In the genomic region with DNA sequence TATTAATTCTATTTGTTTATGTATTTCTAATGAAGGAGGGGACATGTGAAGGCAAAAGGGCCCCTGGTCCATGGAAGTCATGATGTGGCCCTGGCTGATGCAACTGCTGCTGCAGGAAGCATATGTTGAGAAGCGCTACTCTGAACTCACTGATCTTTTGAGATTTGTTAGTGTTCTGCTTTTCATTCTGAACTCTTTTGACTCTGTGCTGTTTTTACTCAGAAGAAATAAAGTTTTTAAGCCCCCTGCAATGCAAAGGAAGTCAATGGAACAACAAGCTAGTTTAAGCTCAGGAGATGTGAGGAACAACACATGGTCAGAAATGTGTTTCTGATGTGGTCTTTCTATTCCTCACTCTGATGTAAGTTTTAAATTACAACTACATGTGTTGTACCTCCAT, we compare ENCODE assay signal across 21 cellular contexts.
DNase-seq lines count a peak whose midpoint lies in the region; ATAC-seq and TF ChIP-seq lines count a peak whose summit lies in the region.
"Had no signal": no experiment of that assay in that cellular context is flagged by ENCODE, and none has a peak within 500 bp of the region (broad histone marks: within the 10 kb centered on the region; RNA-seq: fewer than 3 reads in every experiment).

No MANE protein-coding gene starts in this region.

- H2AK5ac ChIP-seq in neuronal stem cell (ENCODE audit: low read depth, low read length): no peak overlapping the region

- no peak overlapping the region for H3K4me2 ChIP-seq in neuronal stem cell (ENCODE audit: insufficient read depth, low read length, poor library complexity, severe bottlenecking)

- no peak overlapping the region for H2BK5ac ChIP-seq in neuronal stem cell (ENCODE audit: low read length)

- ATAC-seq in activated CD4-positive, alpha-beta T cell treated with anti-CD3 and anti-CD28 coated beads for 36 hours: peak; percentile 68
- peak; percentile 43 for ATAC-seq in CD4-positive, alpha-beta T cell (ENCODE audit: poor library complexity)
- peak in 1 of 2 donors; percentile 59 for ATAC-seq in activated naive CD4-positive, alpha-beta T cell treated with anti-CD3 and anti-CD28 coated beads, Interleukin-2, amount 50 U/mL, for 72 hours
- ATAC-seq in HG02938 (IDR thresholded peaks at IDR 0.05; ENCODE audit: unreplicated experiment): no peak
- ATAC-seq: body of pancreas; Panc1; sciatic nerve; stimulated activated memory B cell treated with anti-CD40 and anti-IgM and Interleukin-4, amounts not matched to agents 10 μg/mL and 1 μg/mL and 100 μg/mL, for 72 hours had no signal

- H3K27me3 Mint-ChIP-seq in activated CD4-positive, alpha-beta T cell treated with anti-CD3 and anti-CD28 coated beads for 36 hours: no peaks in the 10 kb centered on the region
- no peaks in the 10 kb centered on the region for H3K27me3 Mint-ChIP-seq in CD4-positive, alpha-beta T cell
- H3K27me3 Mint-ChIP-seq: stimulated activated memory B cell treated with anti-CD40 and anti-IgM and Interleukin-4, amounts not matched to agents 10 μg/mL and 1 μg/mL and 100 μg/mL, for 72 hours had no signal

- H3K9ac ChIP-seq in neuronal stem cell (ENCODE audit: low read depth, low read length, poor library complexity): no peak overlapping the region

- no peaks in the 10 kb centered on the region for H3K79me1 ChIP-seq in neuronal stem cell (ENCODE audit: low read depth, low read length)

- WGBS in neuronal stem cell (ENCODE audit: extremely low coverage in 2 of 2, insufficient read length in 2 of 2, insufficient replicate concordance in 1 of 2), 2 donors: no CpG with 5 or more reads among the region's 1 CpG

- POLR2A ChIA-PET in activated CD4-positive, alpha-beta T cell treated with anti-CD3 and anti-CD28 coated beads for 36 hours (lab: Charles Lee): interaction anchor here (0.6 kb wide), 1 partner anchor 279 kb away, joined by 9 read pairs; no protein-coding TSS in a partner anchor
- POLR2A ChIA-PET in CD4-positive, alpha-beta T cell (lab: Charles Lee): interaction anchor here (0.6 to 2.3 kb wide), 4 partner anchors 10 to 189 kb away, joined by 3 to 21 read pairs (median 4); a partner anchor contains a TSS

- DNase-seq in activated CD4-positive, alpha-beta T cell treated with anti-CD3 and anti-CD28 coated beads for 36 hours: peak; percentile 55
- DNase-seq in activated CD4-positive, alpha-beta T cell treated with anti-CD3 and anti-CD28 coated beads, Interleukin-2, amount 50 U/mL, for 48 hours: no peak
- no peak for DNase-seq in CD4-positive, alpha-beta T cell
- DNase-seq in activated naive CD4-positive, alpha-beta T cell treated with anti-CD3 and anti-CD28 coated beads, Interleukin-2, amount 50 U/mL, for 72 hours (ENCODE audit: low spot score in 2 of 2): no peak
- DNase-seq in neuronal stem cell (ENCODE audit: low spot score): no peak
- DNase-seq in HPDE6-E6E7 (ENCODE audit: extremely low spot score): no peak
- DNase-seq in NCI-H128 (lab: John Stamatoyannopoulos, UW; ENCODE audit: unreplicated experiment): no peak
- DNase-seq: Caco-2, EL, foreskin melanocyte, HFFc6, hippocampal formation, NCI-H1694 treated with DMSO at 0.1 percent for 48 hours, NCI-H2227 treated with DMSO at 0.1 percent for 48 hours, nephron progenitor cell, thyroid gland had no signal

- H3K4me1 ChIP-seq in neuronal stem cell (ENCODE audit: control insufficient read depth in 2 of 2, insufficient read depth in 1 of 2, low read depth in 1 of 2, low read length in 2 of 2): no peaks in the 10 kb centered on the region
- H3K4me1 ChIP-seq: body of pancreas, Caco-2, thyroid gland had no signal

- no peak overlapping the region for H3K18ac ChIP-seq in neuronal stem cell (ENCODE audit: low read length)

- H3K23ac ChIP-seq in neuronal stem cell (ENCODE audit: low read depth, low read length, poor library complexity): no peak overlapping the region

- CTCF ChIA-PET in activated CD4-positive, alpha-beta T cell treated with anti-CD3 and anti-CD28 coated beads for 36 hours (lab: Charles Lee): interaction anchor here (0.7 kb wide), 1 partner anchor 10 kb away, joined by 3 read pairs; no protein-coding TSS in a partner anchor
- CTCF ChIA-PET in CD4-positive, alpha-beta T cell (lab: Charles Lee): no interaction called here

- no peak overlapping the region for H3K4me3 ChIP-seq in neuronal stem cell (ENCODE audit: low read length in 2 of 2)
- H3K4me3 ChIP-seq: body of pancreas, thyroid gland had no signal

- H3K36me3 Mint-ChIP-seq in activated CD4-positive, alpha-beta T cell treated with anti-CD3 and anti-CD28 coated beads for 36 hours (ENCODE audit: low read depth): no peaks in the 10 kb centered on the region
- no peaks in the 10 kb centered on the region for H3K36me3 Mint-ChIP-seq in CD4-positive, alpha-beta T cell (ENCODE audit: low read depth)
- peaks cover 0 to 6% of the 10 kb centered on the region in 2 donors for H3K36me3 Mint-ChIP-seq in activated naive CD4-positive, alpha-beta T cell treated with anti-CD3 and anti-CD28 coated beads, Interleukin-2, amount 50 U/mL, for 72 hours
- H3K36me3 Mint-ChIP-seq: stimulated activated memory B cell treated with anti-CD40 and anti-IgM and Interleukin-4, amounts not matched to agents 10 μg/mL and 1 μg/mL and 100 μg/mL, for 72 hours had no signal

- H3K9me3 Mint-ChIP-seq in activated CD4-positive, alpha-beta T cell treated with anti-CD3 and anti-CD28 coated beads for 36 hours (ENCODE audit: low read depth): no peaks in the 10 kb centered on the region
- no peaks in the 10 kb centered on the region for H3K9me3 Mint-ChIP-seq in CD4-positive, alpha-beta T cell
- peaks cover 0 to 5% of the 10 kb centered on the region in 2 donors for H3K9me3 Mint-ChIP-seq in activated naive CD4-positive, alpha-beta T cell treated with anti-CD3 and anti-CD28 coated beads, Interleukin-2, amount 50 U/mL, for 72 hours
- H3K9me3 Mint-ChIP-seq: HFFc6; nephron progenitor cell; stimulated activated memory B cell treated with anti-CD40 and anti-IgM and Interleukin-4, amounts not matched to agents 10 μg/mL and 1 μg/mL and 100 μg/mL, for 72 hours had no signal

- no peak overlapping the region for H4K91ac ChIP-seq in neuronal stem cell (ENCODE audit: low read depth, low read length, poor library complexity)

- no peak overlapping the region for H3K4ac ChIP-seq in neuronal stem cell (ENCODE audit: low read length)

- no peak overlapping the region for H2BK12ac ChIP-seq in neuronal stem cell (ENCODE audit: low read length)

- no peak overlapping the region for H4K8ac ChIP-seq in neuronal stem cell (ENCODE audit: low read depth, low read length)

- no peak for TF ChIP-seq CTCF in CD4-positive, alpha-beta T cell (IDR thresholded peaks at IDR 0.05)

- peaks cover 20% of the 10 kb centered on the region for H3K4me1 Mint-ChIP-seq in activated CD4-positive, alpha-beta T cell treated with anti-CD3 and anti-CD28 coated beads for 36 hours
- H3K4me1 Mint-ChIP-seq in CD4-positive, alpha-beta T cell (ENCODE audit: low read depth): peaks cover 40% of the 10 kb centered on the region
- H3K4me1 Mint-ChIP-seq: nephron progenitor cell had no signal

- intact Hi-C loops in activated CD4-positive, alpha-beta T cell treated with anti-CD3 and anti-CD28 coated beads for 36 hours (cut with DNase I, micrococcal nuclease): no loop called here
- intact Hi-C loops in CD4-positive, alpha-beta T cell (cut with DNase I, micrococcal nuclease): no loop called here

- no peak overlapping the region for H2BK120ac ChIP-seq in neuronal stem cell (ENCODE audit: low read depth, low read length)

- no peak overlapping the region for H3K14ac ChIP-seq in neuronal stem cell (ENCODE audit: low read length)

- no peaks in the 10 kb centered on the region for H3K9me3 ChIP-seq in CD4-positive, alpha-beta T cell (ENCODE audit: control insufficient read depth, low read length)
- no peaks in the 10 kb centered on the region for H3K9me3 ChIP-seq in neuronal stem cell (replicated peaks in 1 of 2; ENCODE audit: control insufficient read depth in 2 of 2, insufficient read depth in 1 of 2, low read depth in 1 of 2, low read length in 2 of 2)
- H3K9me3 ChIP-seq: body of pancreas, Caco-2, thyroid gland had no signal

- no peak overlapping the region for H2BK15ac ChIP-seq in neuronal stem cell (ENCODE audit: low read length)

- H3K27me3 ChIP-seq in CD4-positive, alpha-beta T cell (ENCODE audit: control insufficient read depth, insufficient read depth, low read length): no peaks in the 10 kb centered on the region
- no peaks in the 10 kb centered on the region for H3K27me3 ChIP-seq in neuronal stem cell (ENCODE audit: control insufficient read depth in 3 of 3, insufficient read depth in 3 of 3, low read depth in 1 of 3, low read length in 3 of 3)
- H3K27me3 ChIP-seq: body of pancreas, thyroid gland had no signal

- no peak overlapping the region for H3K27ac ChIP-seq in CD4-positive, alpha-beta T cell (ENCODE audit: low read depth, low read length)
- H3K27ac ChIP-seq in neuronal stem cell (replicated peaks; ENCODE audit: low read length): no peak overlapping the region
- H3K27ac ChIP-seq: thyroid gland had no signal

- H3K4me3 Mint-ChIP-seq in activated CD4-positive, alpha-beta T cell treated with anti-CD3 and anti-CD28 coated beads for 36 hours: no peak overlapping the region
- H3K4me3 Mint-ChIP-seq in CD4-positive, alpha-beta T cell: peak overlapping the region; percentile 18
- H3K4me3 Mint-ChIP-seq: HFFc6; nephron progenitor cell; stimulated activated memory B cell treated with anti-CD40 and anti-IgM and Interleukin-4, amounts not matched to agents 10 μg/mL and 1 μg/mL and 100 μg/mL, for 72 hours had no signal

- peak overlapping the region; percentile 61 for H2AFZ ChIP-seq in neuronal stem cell (ENCODE audit: low read length)

- peak overlapping the region; percentile 84 for H3K27ac Mint-ChIP-seq in activated CD4-positive, alpha-beta T cell treated with anti-CD3 and anti-CD28 coated beads for 36 hours
- peak overlapping the region; percentile 76 for H3K27ac Mint-ChIP-seq in CD4-positive, alpha-beta T cell
- H3K27ac Mint-ChIP-seq in activated naive CD4-positive, alpha-beta T cell treated with anti-CD3 and anti-CD28 coated beads, Interleukin-2, amount 50 U/mL, for 72 hours: peak overlapping the region; percentile 60 to 79
- H3K27ac Mint-ChIP-seq: HFFc6; nephron progenitor cell; stimulated activated memory B cell treated with anti-CD40 and anti-IgM and Interleukin-4, amounts not matched to agents 10 μg/mL and 1 μg/mL and 100 μg/mL, for 72 hours had no signal

- no peaks in the 10 kb centered on the region for H3K36me3 ChIP-seq in neuronal stem cell (replicated peaks in 1 of 2; ENCODE audit: control insufficient read depth in 2 of 2, insufficient read depth in 2 of 2, low read length in 2 of 2)
- H3K36me3 ChIP-seq: thyroid gland had no signal
